11 cellular contexts compared by ENCODE assay signal in genomic region chr3:39138804-39139415, GRCh38. TPM values are rescaled to one million over a fixed set of nuclear protein-coding genes. Genes with fewer than 3 reads are reported as not detected.
DNase-seq lines count a peak whose midpoint lies in the region; ATAC-seq and TF ChIP-seq lines count a peak whose summit lies in the region.
"Had no signal": no experiment of that assay in that cellular context is flagged by ENCODE, and none has a peak within 500 bp of the region (broad histone marks: within the 10 kb centered on the region; RNA-seq: fewer than 3 reads in every experiment).

No MANE protein-coding gene starts in this region.

- TF ChIP-seq RAD21 in Ishikawa (IDR thresholded peaks at IDR 0.05; ENCODE audit: low read depth), result no peak

- H3K27me3 Mint-ChIP-seq in CD14-positive monocyte (ENCODE audit: low read depth in 3 of 3) (peaks cover 0 to under 1% (median 0%) of the 10 kb centered on the region in 3 donors), naive B cell (no peaks in the 10 kb centered on the region)

- H3K27ac ChIP-seq in right lobe of liver, result no peak overlapping the region
- H3K27ac ChIP-seq: brain microvascular endothelial cell had no signal

- H3K4me1 ChIP-seq in right lobe of liver, result peaks cover 0 to 24% (median 9%) of the 10 kb centered on the region in 4 donors

- DNase-seq in CD14-positive monocyte (ENCODE audit: low spot score) (no peak), cerebellum (ENCODE audit: low spot score) (peak; percentile 89), naive B cell (no peak), COLO829 (ENCODE audit: low spot score) (no peak), right lobe of liver (no peak)
- DNase-seq: brain microvascular endothelial cell, DND-41 had no signal

- H3K27me3 ChIP-seq in right lobe of liver, result no peaks in the 10 kb centered on the region
- H3K27me3 ChIP-seq: brain microvascular endothelial cell had no signal

- H3K36me3 ChIP-seq in right lobe of liver, result peaks cover 14 to 23% (median 17%) of the 10 kb centered on the region in 4 donors

- no peaks in the 10 kb centered on the region for H3K9me3 ChIP-seq in right lobe of liver

- H3K4me1 Mint-ChIP-seq in CD14-positive monocyte (peaks cover 40% of the 10 kb centered on the region), naive B cell (peaks cover 24 to 35% (median 33%) of the 10 kb centered on the region in 3 donors)

- H3K4me3 Mint-ChIP-seq in CD14-positive monocyte, result no peak overlapping the region
- no peak overlapping the region for H3K4me3 Mint-ChIP-seq in naive B cell
- H3K4me3 Mint-ChIP-seq: neural crest cell had no signal

- H3K4me3 ChIP-seq in right lobe of liver, result no peak overlapping the region

- ATAC-seq in naive B cell (ENCODE audit: low read depth in 2 of 2) (no peak), HG03280 (IDR thresholded peaks at IDR 0.05; ENCODE audit: unreplicated experiment) (no peak), right lobe of liver (no peak), GM18867 (IDR thresholded peaks at IDR 0.05; ENCODE audit: unreplicated experiment) (no peak)

- no peak for TF ChIP-seq EP300 in Ishikawa (IDR thresholded peaks at IDR 0.05; ENCODE audit: borderline replicate concordance)

- 100% methylated on average over 2 of the region's 7 CpGs for WGBS in right lobe of liver (ENCODE audit: insufficient coverage, low coverage, low lambda C conversion rate, missing lambda C conversion rate)

- intact Hi-C loops in CD14-positive monocyte (cut with micrococcal nuclease) (no loop called here), right lobe of liver (cut with DNase I) (no loop called here)

- peak overlapping the region in 4 of 7 donors; percentile 46 to 85 (median 80) for H3K27ac Mint-ChIP-seq in CD14-positive monocyte
- H3K27ac Mint-ChIP-seq in naive B cell, result peak overlapping the region in 4 of 6 donors; percentile 79 to 88 (median 86)

- peaks cover 0 to 3% (median 0%) of the 10 kb centered on the region in 7 donors for H3K9me3 Mint-ChIP-seq in CD14-positive monocyte
- H3K9me3 Mint-ChIP-seq in naive B cell, result no peaks in the 10 kb centered on the region
- H3K9me3 Mint-ChIP-seq: neural crest cell had no signal

- H3K36me3 Mint-ChIP-seq in CD14-positive monocyte (peaks cover 36 to 59% of the 10 kb centered on the region in 2 donors), naive B cell (peaks cover 0 to 5% of the 10 kb centered on the region in 2 donors)

- TF ChIP-seq CTCF in CD14-positive monocyte (IDR thresholded peaks at IDR 0.05) (no peak), right lobe of liver (IDR thresholded peaks at IDR 0.05) (no peak)

- TF ChIP-seq POLR2A in right lobe of liver (IDR thresholded peaks at IDR 0.05), result no peak

TF ChIP-seq in Ishikawa, 13 proteins besides CTCF, POLR2A, EP300 and RAD21:
- TF ChIP-seq CEBPB (IDR thresholded peaks at IDR 0.05), result no peak
- TF ChIP-seq NFIC (IDR thresholded peaks at IDR 0.05), result 0 out of 2 replicates have a peak, but pooled peaks have one; percentile 13

RNA-seq across cellular contexts. Expression of gene CSRNP1, which starts 14.5 kb away (rescaled TPM):
- polyA plus RNA-seq in CD14-positive monocyte (100 to 1,000 TPM; 104 to 113 TPM), naive B cell (ENCODE audit: low read depth in 6 of 6) (10 to 100 TPM; 47.3 to 99.7 (median 64.4) TPM)
- total RNA-seq in cerebellum (5.4 TPM), right lobe of liver (10 to 100 TPM in 5 of 6 experiments, 1 to 10 TPM in 1; 6.7 to 43.4 (median 17.4) TPM)

RNA-seq across cellular contexts. Expression of gene TTC21A, which starts 31.4 kb away (rescaled TPM):
- polyA plus RNA-seq in CD14-positive monocyte (1 to 10 TPM in 1 of 2 donors, under 1 TPM in 1; 0.67 to 2.2 TPM), naive B cell (ENCODE audit: low read depth in 6 of 6) (10 to 100 TPM in 4 of 6 donors, 1 to 10 TPM in 2; 3.8 to 14.8 (median 11.2) TPM)
- total RNA-seq in cerebellum (9.7 TPM), right lobe of liver (1 to 10 TPM; 1.4 to 3.5 (median 2.5) TPM)

RNA-seq across cellular contexts. Expression of gene GORASP1, which starts 31.5 kb away (rescaled TPM):
- polyA plus RNA-seq in CD14-positive monocyte (10 to 100 TPM; 23.2 to 31.2 TPM), naive B cell (ENCODE audit: low read depth in 6 of 6) (10 to 100 TPM; 19.7 to 36.7 (median 27.2) TPM)
- total RNA-seq in cerebellum (38.1 TPM), right lobe of liver (10 to 100 TPM; 27.8 to 35.5 (median 33.1) TPM)

RNA-seq across cellular contexts. Expression of gene XIRP1, which starts 53.5 kb away (rescaled TPM):
- polyA plus RNA-seq in CD14-positive monocyte (not detected), naive B cell (ENCODE audit: low read depth in 6 of 6) (under 1 TPM in 1 of 6 donors, not detected in 5; 0.05 TPM)
- total RNA-seq in cerebellum (not detected), right lobe of liver (under 1 TPM in 5 of 6 experiments, not detected in 1; 0.05 to 0.43 (median 0.07) TPM)
- total RNA-seq: neural crest cell had no signal
